ENCODE assay signal across 1 cellular context in genomic region chr2:126971162-126971480, GRCh38.
TF ChIP-seq lines count a peak whose summit lies in the region.

No MANE protein-coding gene starts in this region.

TF ChIP-seq in H1, 55 proteins besides CTCF, POLR2A, EP300 and RAD21:
- TF ChIP-seq CEBPB (IDR thresholded peaks at IDR 0.05; ENCODE audit: low read depth, low read length) (no peak), CBX8 (IDR thresholded peaks at IDR 0.05; ENCODE audit: borderline replicate concordance, low read depth, low read length) (no peak), E2F6 (IDR thresholded peaks at IDR 0.05) (no peak), RFX5 (IDR thresholded peaks at IDR 0.05; ENCODE audit: borderline replicate concordance, low read depth, low read length) (no peak), JUND (IDR thresholded peaks at IDR 0.05; ENCODE audit: low read length) (no peak), KDM1A (IDR thresholded peaks at IDR 0.05; ENCODE audit: borderline replicate concordance, low read length) (no peak), KDM5A (IDR thresholded peaks at IDR 0.05; ENCODE audit: low read length) (no peak), NRF1 (IDR thresholded peaks at IDR 0.05; ENCODE audit: low read depth, low read length) (no peak), SP2 (IDR thresholded peaks at IDR 0.05; ENCODE audit: low read length) (no peak)
TF ChIP-seq in H1: peak in this region for 0.
